In the genomic region with DNA sequence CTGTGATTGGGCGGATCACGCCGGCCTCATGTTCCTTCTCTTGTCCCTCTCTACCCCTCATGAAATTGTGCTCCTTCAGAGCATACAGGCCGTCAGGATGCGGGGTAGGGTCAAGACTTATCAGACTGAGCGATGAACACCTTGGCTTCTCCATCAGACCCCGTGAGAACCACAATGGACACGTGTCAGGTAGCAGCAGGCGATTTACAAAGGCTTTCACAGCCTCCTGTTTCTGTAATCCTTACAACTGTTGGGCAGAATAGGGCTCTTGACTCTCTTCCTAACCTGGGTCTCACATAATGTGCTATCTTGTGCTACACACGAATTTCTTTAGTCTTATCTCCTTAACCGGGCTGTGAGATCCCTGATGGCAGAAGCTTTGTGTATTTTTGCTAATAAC, we compare ENCODE assay signal across 19 cellular contexts.
DNase-seq lines count a peak whose midpoint lies in the region; ATAC-seq and TF ChIP-seq lines count a peak whose summit lies in the region.
"Had no signal": no experiment of that assay in that cellular context is flagged by ENCODE, and none has a peak within 500 bp of the region (broad histone marks: within the 10 kb centered on the region; RNA-seq: fewer than 3 reads in every experiment).

No MANE protein-coding gene starts in this region.

- no peak overlapping the region for H4K8ac ChIP-seq in IMR-90 (ENCODE audit: low read depth in 2 of 2, low read length in 2 of 2)

- no peaks in the 10 kb centered on the region for H3K9me1 ChIP-seq in IMR-90 (ENCODE audit: insufficient read depth, low read length)

- no peaks in the 10 kb centered on the region for H4K20me1 ChIP-seq in IMR-90 (ENCODE audit: insufficient read depth, low read length)

- H2BK20ac ChIP-seq in IMR-90 (ENCODE audit: low read depth, low read length), result no peak overlapping the region

- H3K4me3 ChIP-seq in IMR-90 (ENCODE audit: insufficient read depth, low read depth, low read length) (no peak overlapping the region), WERI-Rb-1 (ENCODE audit: low read depth, low read length) (no peak overlapping the region)
- H3K4me3 ChIP-seq: GM12878, HAP-1 had no signal

- no peak overlapping the region for H3K4ac ChIP-seq in IMR-90 (ENCODE audit: low read depth, low read length)

- no peak overlapping the region for H3K9ac ChIP-seq in IMR-90 (ENCODE audit: low read depth, low read length)

- no peaks in the 10 kb centered on the region for H3K36me3 ChIP-seq in IMR-90 (ENCODE audit: control insufficient read depth, insufficient read depth, low read length)
- H3K36me3 ChIP-seq in WERI-Rb-1, result no peaks in the 10 kb centered on the region
- H3K36me3 ChIP-seq: BE2C, HAP-1 had no signal

- no peak overlapping the region for H2BK120ac ChIP-seq in IMR-90 (ENCODE audit: low read depth, low read length)

- H3K4me1 ChIP-seq in IMR-90 (ENCODE audit: control insufficient read depth, insufficient read depth, low read length), result no peaks in the 10 kb centered on the region
- H3K4me1 ChIP-seq: BE2C had no signal

- in situ Hi-C loops in IMR-90 (cut with MboI; ENCODE audit: low sequenced_read_pairs), result no loop called here

- TF ChIP-seq RAD21 in IMR-90 (IDR thresholded peaks at IDR 0.05; ENCODE audit: low read length), result no peak

- no peak overlapping the region; the same call in 1 of the 2 replicates for H2AK5ac ChIP-seq in IMR-90 (ENCODE audit: low read depth, low read length)

- TF ChIP-seq CTCF in IMR-90 (conservative IDR thresholded peaks at IDR 0.05; ENCODE audit: low read depth, low read length), result no peak
- TF ChIP-seq CTCF in WERI-Rb-1 (IDR thresholded peaks at IDR 0.05; ENCODE audit: low read depth, low read length), result no peak

- intact Hi-C loops in IMR-90 (cut with micrococcal nuclease), result no loop called here

- H3K18ac ChIP-seq in IMR-90 (ENCODE audit: low read depth, low read length), result no peak overlapping the region

- H3K27me3 ChIP-seq in IMR-90 (ENCODE audit: control insufficient read depth, insufficient read depth, low read length) (peaks cover 40% of the 10 kb centered on the region), WERI-Rb-1 (ENCODE audit: insufficient read depth, low read depth, severe bottlenecking) (no peaks in the 10 kb centered on the region)
- H3K27me3 ChIP-seq: BE2C had no signal

- H4K91ac ChIP-seq in IMR-90 (ENCODE audit: insufficient read depth, low read depth, low read length), result no peak overlapping the region

- ATAC-seq in IMR-90 (ENCODE audit: low read depth), result no peak
- ATAC-seq in GM21360 (IDR thresholded peaks at IDR 0.05; ENCODE audit: unreplicated experiment), result no peak
- ATAC-seq in HG03097 (IDR thresholded peaks at IDR 0.05; ENCODE audit: low FRiP score, unreplicated experiment), result no peak
- ATAC-seq: GM12878 had no signal

- no peaks in the 10 kb centered on the region for H3K79me1 ChIP-seq in IMR-90 (ENCODE audit: low read depth in 1 of 2, low read length in 2 of 2)

- H3K9me3 ChIP-seq in IMR-90 (ENCODE audit: control insufficient read depth, insufficient read depth, low read length), result peaks cover 2% of the 10 kb centered on the region; the same call in 1 of the 2 replicates
- peaks cover 3% of the 10 kb centered on the region for H3K9me3 ChIP-seq in WERI-Rb-1 (ENCODE audit: severe bottlenecking)
- H3K9me3 ChIP-seq: BE2C, HAP-1 had no signal

- DNase-seq in IMR-90, result no peak
- peak; percentile 61 for DNase-seq in WERI-Rb-1
- DNase-seq in erythroblast (lab: John Stamatoyannopoulos, UW), result peak; percentile 55 to 83
- no peak for DNase-seq in activated gamma-delta T cell (lab: John Stamatoyannopoulos, UW)
- DNase-seq: ACHN; BE2C; C1 segment of cervical spinal cord; CD4-positive, CD25-positive, alpha-beta regulatory T cell; CD8-positive, alpha-beta memory T cell; COR-L47; DMS 273 treated with DMSO at 0.1 percent for 48 hours; DMS53; DND-41; EL; GOT3 had no signal

- H2BK15ac ChIP-seq in IMR-90 (ENCODE audit: low read depth, low read length), result no peak overlapping the region

- no peak overlapping the region for H3K56ac ChIP-seq in IMR-90 (ENCODE audit: extremely low read depth, insufficient read depth, low read length)

- H3K14ac ChIP-seq in IMR-90 (replicated peaks; ENCODE audit: low read depth, low read length), result no peak overlapping the region

- dilution Hi-C loops in IMR-90 (cut with HindIII; ENCODE audit: low sequenced_read_pairs, unreplicated experiment), result no loop called here

- CTCF ChIA-PET in IMR-90 (lab: Yijun Ruan, JAX), result no interaction called here

- POLR2A ChIA-PET in IMR-90 (lab: Charles Lee; ENCODE audit: unreplicated experiment), result no interaction called here

- TF ChIP-seq POLR2A in IMR-90 (IDR thresholded peaks at IDR 0.05; ENCODE audit: low read depth, low read length), result no peak
- TF ChIP-seq POLR2A in erythroblast (IDR thresholded peaks at IDR 0.05; ENCODE audit: low read length), result no peak

- no peak overlapping the region for H4K5ac ChIP-seq in IMR-90 (ENCODE audit: low read depth, low read length)

- H2BK5ac ChIP-seq in IMR-90 (ENCODE audit: low read depth, low read length, poor library complexity, severe bottlenecking), result no peak overlapping the region

- 96% methylated on average over 5 of the region's 11 CpGs; no CpG with 5 or more reads in 1 of the 2 experiments for WGBS in IMR-90 (ENCODE audit: extremely low coverage in 2 of 2, insufficient read length in 1 of 2), 2 experiments

- no peak overlapping the region for H2AK9ac ChIP-seq in IMR-90 (replicated peaks; ENCODE audit: low read depth, low read length, poor library complexity)

- H3K23ac ChIP-seq in IMR-90 (ENCODE audit: low read depth, low read length), result no peak overlapping the region

- BruUV-seq in IMR-90 (replicated peaks; lab: Mats Ljungman, UMichigan), result no TSS peak

- H2AFZ ChIP-seq in IMR-90 (replicated peaks; ENCODE audit: low read length, poor library complexity), result peak overlapping the region; percentile 32

- no peak overlapping the region for H3K4me2 ChIP-seq in IMR-90 (ENCODE audit: low read depth, low read length)

- H3K27ac ChIP-seq in IMR-90 (ENCODE audit: insufficient read depth, low read length) (no peak overlapping the region), WERI-Rb-1 (peak overlapping the region; percentile 41)

TF ChIP-seq in IMR-90, 13 proteins besides CTCF, POLR2A, EP300 and RAD21:
- TF ChIP-seq CHD1 (IDR thresholded peaks at IDR 0.05; ENCODE audit: low read depth, low read length) (no peak), BHLHE40 (IDR thresholded peaks at IDR 0.05; ENCODE audit: low read depth, low read length) (no peak), MXI1 (IDR thresholded peaks at IDR 0.05; ENCODE audit: borderline replicate concordance, low read depth, low read length) (no peak), CEBPB (IDR thresholded peaks at IDR 0.05; ENCODE audit: low read depth, low read length) (no peak), RCOR1 (IDR thresholded peaks at IDR 0.05; ENCODE audit: insufficient replicate concordance, low read length) (no peak), RFX5 (IDR thresholded peaks at IDR 0.05; ENCODE audit: low read depth, low read length) (no peak), NFE2L2 (IDR thresholded peaks at IDR 0.05; ENCODE audit: low read depth, low read length) (no peak), MAZ (IDR thresholded peaks at IDR 0.05; ENCODE audit: borderline replicate concordance, low read depth, low read length) (no peak), MAFK (IDR thresholded peaks at IDR 0.05; ENCODE audit: low read depth, low read length) (no peak), SMC3 (IDR thresholded peaks at IDR 0.05; ENCODE audit: low read depth, low read length) (no peak), FOS (IDR thresholded peaks at IDR 0.05; ENCODE audit: low read depth, low read length) (no peak)
- TF ChIP-seq, protein P1, sequence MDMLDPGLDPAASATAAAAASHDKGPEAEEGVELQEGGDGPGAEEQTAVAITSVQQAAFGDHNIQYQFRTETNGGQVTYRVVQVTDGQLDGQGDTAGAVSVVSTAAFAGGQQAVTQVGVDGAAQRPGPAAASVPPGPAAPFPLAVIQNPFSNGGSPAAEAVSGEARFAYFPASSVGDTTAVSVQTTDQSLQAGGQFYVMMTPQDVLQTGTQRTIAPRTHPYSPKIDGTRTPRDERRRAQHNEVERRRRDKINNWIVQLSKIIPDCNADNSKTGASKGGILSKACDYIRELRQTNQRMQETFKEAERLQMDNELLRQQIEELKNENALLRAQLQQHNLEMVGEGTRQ (IDR thresholded peaks at IDR 0.05; ENCODE audit: low read depth, low read length), result no peak
- TF ChIP-seq, protein P2, sequence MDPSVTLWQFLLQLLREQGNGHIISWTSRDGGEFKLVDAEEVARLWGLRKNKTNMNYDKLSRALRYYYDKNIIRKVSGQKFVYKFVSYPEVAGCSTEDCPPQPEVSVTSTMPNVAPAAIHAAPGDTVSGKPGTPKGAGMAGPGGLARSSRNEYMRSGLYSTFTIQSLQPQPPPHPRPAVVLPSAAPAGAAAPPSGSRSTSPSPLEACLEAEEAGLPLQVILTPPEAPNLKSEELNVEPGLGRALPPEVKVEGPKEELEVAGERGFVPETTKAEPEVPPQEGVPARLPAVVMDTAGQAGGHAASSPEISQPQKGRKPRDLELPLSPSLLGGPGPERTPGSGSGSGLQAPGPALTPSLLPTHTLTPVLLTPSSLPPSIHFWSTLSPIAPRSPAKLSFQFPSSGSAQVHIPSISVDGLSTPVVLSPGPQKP (IDR thresholded peaks at IDR 0.05; ENCODE audit: borderline replicate concordance, low read depth, low read length), result no peak

Comparison
In these comparisons a context has a peak if more than half of its experiments do, and no peak if none do; other contexts are left out.
1. DNase-seq: peak in WERI-Rb-1 (single experiment) and erythroblast (2 of 2); none in IMR-90 (single experiment) and activated gamma-delta T cell (single experiment).